Comparison of ENCODE assay signal across 14 cellular contexts in genomic region chr17:29758255-29758654, GRCh38.
A peak's percentile ranks its signal among the peaks of the same experiment; 100 is the strongest.
DNase-seq lines count a peak whose midpoint lies in the region; ATAC-seq, FAIRE-seq and TF ChIP-seq lines count a peak whose summit lies in the region.
"Had no signal": no experiment of that assay in that cellular context is flagged by ENCODE, and none has a peak within 500 bp of the region (broad histone marks: within the 10 kb centered on the region; RNA-seq: fewer than 3 reads in every experiment).

No MANE protein-coding gene starts in this region.

- H3K27ac Mint-ChIP-seq in CD8-positive, alpha-beta T cell: peak overlapping the region; percentile 22
- H3K27ac Mint-ChIP-seq in activated CD8-positive, alpha-beta T cell treated with anti-CD3 and anti-CD28 coated beads, Interleukin-2, amount 10 ng/mL, durations not matched to agents 7 days and 5 days: no peak overlapping the region
- peak overlapping the region; percentile 48 for H3K27ac Mint-ChIP-seq in memory B cell

- TF ChIP-seq POLR2A in body of pancreas (IDR thresholded peaks at IDR 0.05): no peak

- CTCF ChIA-PET in A673 (lab: Charles Lee): no interaction called here
- CTCF ChIA-PET in CD8-positive, alpha-beta T cell (lab: Charles Lee): interaction anchor here (0.7 to 1.1 kb wide), 2 partner anchors 36 to 119 kb away, joined by 3 to 4 read pairs; no protein-coding TSS in a partner anchor
- CTCF ChIA-PET in activated CD8-positive, alpha-beta T cell treated with anti-CD3 and anti-CD28 coated beads, Interleukin-2, amount 10 ng/mL, durations not matched to agents 7 days and 5 days (lab: Charles Lee): interaction anchor here (1.8 to 4.8 kb wide), 3 partner anchors 119 to 141 kb away, joined by 6 to 33 read pairs (median 8); no protein-coding TSS in a partner anchor

- H3K36me3 ChIP-seq in A673 (ENCODE audit: insufficient read depth, low read length, poor library complexity, severe bottlenecking) (peaks cover 5% of the 10 kb centered on the region), body of pancreas (replicated peaks in 1 of 2; ENCODE audit: insufficient read depth in 1 of 2, low read depth in 2 of 2) (peaks cover 0 to 2% of the 10 kb centered on the region in 2 donors)
- H3K36me3 ChIP-seq in CD8-positive, alpha-beta T cell (ENCODE audit: insufficient read depth, low read length): no peaks in the 10 kb centered on the region

- H3K9me3 ChIP-seq in A673 (ENCODE audit: low read depth, low read length, poor library complexity, severe bottlenecking) (no peaks in the 10 kb centered on the region), body of pancreas (no peaks in the 10 kb centered on the region)
- H3K9me3 ChIP-seq in CD8-positive, alpha-beta T cell (ENCODE audit: low read length): no peaks in the 10 kb centered on the region

- no peaks in the 10 kb centered on the region for H3K9me3 Mint-ChIP-seq in CD8-positive, alpha-beta T cell
- H3K9me3 Mint-ChIP-seq in activated CD8-positive, alpha-beta T cell treated with anti-CD3 and anti-CD28 coated beads, Interleukin-2, amount 10 ng/mL, durations not matched to agents 7 days and 5 days (ENCODE audit: insufficient read depth): no peaks in the 10 kb centered on the region
- no peaks in the 10 kb centered on the region for H3K9me3 Mint-ChIP-seq in memory B cell

- H3K27me3 ChIP-seq in A673 (replicated peaks; ENCODE audit: insufficient read depth, low read depth, low read length, poor library complexity) (no peaks in the 10 kb centered on the region), body of pancreas (no peaks in the 10 kb centered on the region)
- no peaks in the 10 kb centered on the region for H3K27me3 ChIP-seq in CD8-positive, alpha-beta T cell (ENCODE audit: insufficient read depth, low read length)

- H3K36me3 Mint-ChIP-seq in CD8-positive, alpha-beta T cell: peaks cover 37% of the 10 kb centered on the region
- peaks cover 35% of the 10 kb centered on the region for H3K36me3 Mint-ChIP-seq in activated CD8-positive, alpha-beta T cell treated with anti-CD3 and anti-CD28 coated beads, Interleukin-2, amount 10 ng/mL, durations not matched to agents 7 days and 5 days (ENCODE audit: low read depth)
- peaks cover 4% of the 10 kb centered on the region for H3K36me3 Mint-ChIP-seq in memory B cell

- H3K4me1 ChIP-seq in A673 (ENCODE audit: insufficient read depth, low read length, poor library complexity, severe bottlenecking) (peaks cover 21% of the 10 kb centered on the region), body of pancreas (no peaks in the 10 kb centered on the region)
- H3K4me1 ChIP-seq in CD8-positive, alpha-beta T cell (ENCODE audit: insufficient read depth, low read length): peaks cover 49% of the 10 kb centered on the region

- BruUV-seq in A673 (replicated peaks; lab: Mats Ljungman, UMichigan): no TSS peak

- no peak for TF ChIP-seq CTCF in A673 (conservative IDR thresholded peaks at IDR 0.05; ENCODE audit: low read depth, low read length)
- no peak for TF ChIP-seq CTCF in CD8-positive, alpha-beta T cell (IDR thresholded peaks at IDR 0.05)
- TF ChIP-seq CTCF in body of pancreas (IDR thresholded peaks at IDR 0.05): no peak

- peak overlapping the region; percentile 85 for H3K4me3 Mint-ChIP-seq in CD8-positive, alpha-beta T cell
- H3K4me3 Mint-ChIP-seq in activated CD8-positive, alpha-beta T cell treated with anti-CD3 and anti-CD28 coated beads, Interleukin-2, amount 10 ng/mL, durations not matched to agents 7 days and 5 days: peak overlapping the region; percentile 61
- no peak overlapping the region for H3K4me3 Mint-ChIP-seq in memory B cell

- POLR2A ChIA-PET in A673 (lab: Charles Lee; ENCODE audit: low non-redundant PET): no interaction called here
- POLR2A ChIA-PET in CD8-positive, alpha-beta T cell (lab: Charles Lee): interaction anchor here (0.9 kb wide), 1 partner anchor 141 kb away, joined by 3 read pairs; no protein-coding TSS in a partner anchor
- POLR2A ChIA-PET in activated CD8-positive, alpha-beta T cell treated with anti-CD3 and anti-CD28 coated beads, Interleukin-2, amount 10 ng/mL, durations not matched to agents 7 days and 5 days (lab: Charles Lee): no interaction called here

- H3K4me3 ChIP-seq in A673 (ENCODE audit: low read depth, low read length, poor library complexity, severe bottlenecking) (peak overlapping the region; percentile 7), body of pancreas (no peak overlapping the region)
- no peak overlapping the region for H3K4me3 ChIP-seq in CD8-positive, alpha-beta T cell (ENCODE audit: low read depth, low read length)

- FAIRE-seq in urothelium cell line (lab: Jason Lieb, UNC): no peak
- FAIRE-seq: bronchial epithelial cell had no signal

- ATAC-seq in CD8-positive, alpha-beta T cell: no peak
- no peak for ATAC-seq in activated CD8-positive, alpha-beta T cell treated with anti-CD3 and anti-CD28 coated beads, Interleukin-2, amount 10 ng/mL, durations not matched to agents 7 days and 5 days
- ATAC-seq in memory B cell (ENCODE audit: low read depth) (no peak), HG03025 (IDR thresholded peaks at IDR 0.05; ENCODE audit: low FRiP score, unreplicated experiment) (no peak), GM21528 (IDR thresholded peaks at IDR 0.05; ENCODE audit: low FRiP score, unreplicated experiment) (no peak), body of pancreas (no peak)

- intact Hi-C loops in A673 (cut with micrococcal nuclease; ENCODE audit: unreplicated experiment) (no loop called here), body of pancreas (cut with DNase I) (no loop called here)
- intact Hi-C loops in CD8-positive, alpha-beta T cell (cut with DNase I, micrococcal nuclease): no loop called here

- DNase-seq in A673 (ENCODE audit: low spot score) (no peak), memory B cell (ENCODE audit: low spot score in 2 of 2) (no peak), body of pancreas (no peak), urothelium cell line (ENCODE audit: low spot score) (no peak)
- no peak for DNase-seq in CD8-positive, alpha-beta T cell
- no peak for DNase-seq in activated CD8-positive, alpha-beta T cell treated with anti-CD3 and anti-CD28 coated beads, Interleukin-2, amount 10 ng/mL, durations not matched to agents 7 days and 5 days
- DNase-seq: DMS153; NCI-H1417 treated with DMSO at 0.1 percent for 48 hours; Right ventricle myocardium superior; stimulated activated naive CD4-positive, alpha-beta T cell treated with Interleukin-2 at 50 U/mL for 16 hours had no signal

- H3K4me1 Mint-ChIP-seq in CD8-positive, alpha-beta T cell (ENCODE audit: low read depth): peaks cover 57% of the 10 kb centered on the region
- H3K4me1 Mint-ChIP-seq in activated CD8-positive, alpha-beta T cell treated with anti-CD3 and anti-CD28 coated beads, Interleukin-2, amount 10 ng/mL, durations not matched to agents 7 days and 5 days (ENCODE audit: low read depth): peaks cover 53% of the 10 kb centered on the region
- H3K4me1 Mint-ChIP-seq in memory B cell: peaks cover 24% of the 10 kb centered on the region

- 80 to 91% methylated on average over 2 of the region's 2 CpGs for WGBS in body of pancreas, 2 donors

- H3K27ac ChIP-seq in A673 (ENCODE audit: low read depth, low read length, poor library complexity, severe bottlenecking) (no peak overlapping the region), body of pancreas (no peak overlapping the region)
- H3K27ac ChIP-seq in CD8-positive, alpha-beta T cell (ENCODE audit: low read depth, low read length): no peak overlapping the region
- H3K27ac ChIP-seq: KMS-11 had no signal

- H3K27me3 Mint-ChIP-seq in CD8-positive, alpha-beta T cell (ENCODE audit: low read depth): no peaks in the 10 kb centered on the region
- H3K27me3 Mint-ChIP-seq in activated CD8-positive, alpha-beta T cell treated with anti-CD3 and anti-CD28 coated beads, Interleukin-2, amount 10 ng/mL, durations not matched to agents 7 days and 5 days (ENCODE audit: low read depth): no peaks in the 10 kb centered on the region
- H3K27me3 Mint-ChIP-seq in memory B cell: no peaks in the 10 kb centered on the region
